ENCODE assay signal across 12 cellular contexts in the genomic region with DNA sequence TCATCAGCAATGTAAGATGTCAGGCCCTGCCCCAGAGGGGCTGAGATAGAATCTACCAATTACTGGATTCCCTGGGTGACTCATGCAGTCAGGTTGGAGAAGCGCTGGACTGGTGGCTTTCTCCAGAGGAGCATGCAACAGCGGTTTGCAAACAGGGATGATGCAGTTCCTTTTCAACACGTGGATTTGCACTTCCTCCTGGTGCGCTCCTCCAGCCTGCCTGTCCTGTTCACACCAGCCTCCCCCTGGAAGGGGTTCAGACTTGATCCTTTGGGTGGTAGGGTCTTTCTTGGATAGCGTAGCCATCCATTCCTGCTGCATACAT.
DNase-seq lines count a peak whose midpoint lies in the region; ATAC-seq, FAIRE-seq and TF ChIP-seq lines count a peak whose summit lies in the region.
"Had no signal": no experiment of that assay in that cellular context is flagged by ENCODE, and none has a peak within 500 bp of the region (broad histone marks: within the 10 kb centered on the region; RNA-seq: fewer than 3 reads in every experiment).

No MANE protein-coding gene starts in this region.

- no peak for TF ChIP-seq CTCF in NB4 (IDR thresholded peaks at IDR 0.05; ENCODE audit: low read depth, low read length)
- TF ChIP-seq CTCF in K562 (IDR thresholded peaks at IDR 0.05 in 2 of 3, conservative IDR thresholded peaks at IDR 0.05 in 1 of 3; ENCODE audit: insufficient read depth in 2 of 3, low read depth in 1 of 3, low read length in 3 of 3), result no peak
- TF ChIP-seq CTCF in mucosa of descending colon (IDR thresholded peaks at IDR 0.05), result no peak
- TF ChIP-seq CTCF in vagina (IDR thresholded peaks at IDR 0.05), result no peak

- H3K27me3 ChIP-seq in K562 (ENCODE audit: control insufficient read depth in 2 of 2, insufficient read depth in 2 of 2, low read length in 2 of 2), result no peaks in the 10 kb centered on the region
- H3K27me3 ChIP-seq in vagina, result no peaks in the 10 kb centered on the region
- H3K27me3 ChIP-seq: thyroid gland had no signal

- no peak for FAIRE-seq in K562 (lab: Jason Lieb, UNC)

- no peaks in the 10 kb centered on the region for H4K20me1 ChIP-seq in K562 (replicated peaks; ENCODE audit: control insufficient read depth, insufficient read depth, low read length)

- TF ChIP-seq EP300 in K562 (IDR thresholded peaks at IDR 0.05; ENCODE audit: low read length), result no peak

- no peak overlapping the region for H2AFZ ChIP-seq in K562 (ENCODE audit: low read depth, low read length)

- DNase-seq in COR-L47 (lab: John Stamatoyannopoulos, UW) (peak; percentile 86), NB4 (ENCODE audit: low read depth) (peak; percentile 15), K562 (ENCODE audit: extremely low read depth in 1 of 4, low spot score in 3 of 4) (peak in 2 of 4 experiments; percentile 23 to 33), mucosa of descending colon (peak in 2 of 3 donors; percentile 45 to 56), vagina (ENCODE audit: extremely low spot score in 2 of 2) (no peak)
- DNase-seq in stimulated activated naive CD4-positive, alpha-beta T cell treated with Interleukin-2 at 50 U/mL for 16 hours (lab: John Stamatoyannopoulos, UW), result no peak
- DNase-seq in activated T-cell treated with anti-CD3 and anti-CD28 coated beads, Interleukin-2, amount 50 U/mL, for 1 hour, result no peak
- DNase-seq: activated CD4-positive, alpha-beta T cell treated with anti-CD3 and anti-CD28 coated beads, Interleukin-2, amount 50 U/mL, for 1 hour; CD4-positive, alpha-beta T cell; stimulated activated CD4-positive, alpha-beta T cell treated with anti-CD3 and anti-CD28 coated beads, Interleukin-4, amount 100 ng/mL, for 1 hour; thyroid gland had no signal

- no peak for TF ChIP-seq POLR2A in NB4 (IDR thresholded peaks at IDR 0.05; ENCODE audit: extremely low read depth, insufficient read length)
- TF ChIP-seq POLR2A in K562 (conservative IDR thresholded peaks at IDR 0.05), result no peak
- TF ChIP-seq POLR2A in vagina (IDR thresholded peaks at IDR 0.05), result no peak

- CTCF ChIA-PET in K562 (lab: Yijun Ruan, JAX; ENCODE audit: low intra/inter-chr PET ratio), result no interaction called here

- H3K9me3 ChIP-seq in K562 (replicated peaks; ENCODE audit: control insufficient read depth, insufficient read depth, low read depth, low read length) (no peaks in the 10 kb centered on the region), mucosa of descending colon (no peaks in the 10 kb centered on the region), vagina (no peaks in the 10 kb centered on the region)
- H3K9me3 ChIP-seq: thyroid gland had no signal

- peaks cover 4% of the 10 kb centered on the region for H3K9me1 ChIP-seq in K562 (ENCODE audit: control insufficient read depth, insufficient read depth, low read length)

- in situ Hi-C loops in K562 (cut with MboI), result no loop called here

- no peak for TF ChIP-seq RAD21 in K562 (CRISPR knock-in tag; conservative IDR thresholded peaks at IDR 0.05 in 1 of 2, IDR thresholded peaks at IDR 0.05 in 1 of 2)

- H3K9ac ChIP-seq in K562 (ENCODE audit: insufficient read depth in 1 of 2, low read depth in 2 of 2, low read length in 2 of 2), result no peak overlapping the region

- no peaks in the 10 kb centered on the region for H3K79me2 ChIP-seq in K562 (ENCODE audit: control insufficient read depth, insufficient read depth, low read length)

- no peak overlapping the region for H3K4me3 ChIP-seq in NB4 (ENCODE audit: low read depth, low read length)
- no peak overlapping the region for H3K4me3 ChIP-seq in K562
- no peak overlapping the region for H3K4me3 ChIP-seq in mucosa of descending colon
- no peak overlapping the region for H3K4me3 ChIP-seq in vagina
- H3K4me3 ChIP-seq: thyroid gland had no signal

- no peak overlapping the region; the same call in 1 of the 2 replicates for H3K4me2 ChIP-seq in K562 (ENCODE audit: insufficient read depth, low read length)

- no TSS peak for BruUV-seq in K562 (replicated peaks; lab: Mats Ljungman, UMichigan)

- H3K36me3 ChIP-seq in K562 (ENCODE audit: control insufficient read depth, insufficient read depth, low read length) (no peaks in the 10 kb centered on the region), mucosa of descending colon (ENCODE audit: low read depth) (no peaks in the 10 kb centered on the region), vagina (no peaks in the 10 kb centered on the region)
- H3K36me3 ChIP-seq: thyroid gland had no signal

- POLR2A ChIA-PET in K562 (lab: Yijun Ruan, JAX), result interaction anchor here (1.1 kb wide), 2 partner anchors 10 to 19 kb away, joined by 5 read pairs; no protein-coding TSS in a partner anchor

- ATAC-seq in K562, result peak; percentile 73
- peak; percentile 74 for ATAC-seq in mucosa of descending colon
- ATAC-seq in GM21723 (IDR thresholded peaks at IDR 0.05; ENCODE audit: unreplicated experiment), result no peak

- H3K4me1 ChIP-seq in K562 (replicated peaks in 1 of 2; ENCODE audit: control insufficient read depth in 2 of 2, insufficient read depth in 2 of 2, low read length in 2 of 2) (peaks cover 0 to 5% of the 10 kb centered on the region in 2 experiments; a peak in 3 of 5 replicates), mucosa of descending colon (ENCODE audit: low read depth) (peaks cover 17% of the 10 kb centered on the region), vagina (no peaks in the 10 kb centered on the region)

- intact Hi-C loops in K562 (cut with micrococcal nuclease), result no loop called here
- intact Hi-C loops in mucosa of descending colon (cut with DNase I, micrococcal nuclease), result no loop called here
- intact Hi-C loops in vagina (cut with DNase I), result no loop called here

- H3K27ac ChIP-seq in K562 (ENCODE audit: extremely low read depth, low read depth, low read length) (no peak overlapping the region), vagina (no peak overlapping the region)

- 42% methylated on average over 4 of the region's 5 CpGs for WGBS in K562 (ENCODE audit: insufficient coverage, low coverage, missing lambda C conversion rate)

TF ChIP-seq in K562, 482 proteins besides CTCF, POLR2A, EP300 and RAD21 (continues in another document):
- TF ChIP-seq ATF7 (IDR thresholded peaks at IDR 0.05) (0 out of 2 replicates have a peak, but pooled peaks have one; percentile 18), JUN (IDR thresholded peaks at IDR 0.05; ENCODE audit: borderline replicate concordance, low read depth, low read length) (peak; percentile 70; the same call in 1 of the 2 replicates), JUN (CRISPR knock-in tag; IDR thresholded peaks at IDR 0.05; ENCODE audit: borderline replicate concordance) (no peak), NR2C2 (CRISPR knock-in tag; IDR thresholded peaks at IDR 0.05) (0 out of 2 replicates have a peak, but pooled peaks have one; percentile 17), NR2C2 (tag; IDR thresholded peaks at IDR 0.05) (no peak), ATF3 (IDR thresholded peaks at IDR 0.05) (peak; percentile 73), ATF3 (CRISPR knock-in tag; conservative IDR thresholded peaks at IDR 0.05) (no peak), BRD4 (IDR thresholded peaks at IDR 0.05) (no peak), ZNF165 (CRISPR knock-in tag; IDR thresholded peaks at IDR 0.05; ENCODE audit: borderline replicate concordance) (no peak), SRSF1 (IDR thresholded peaks at IDR 0.05; ENCODE audit: low read depth, low read length) (no peak), MYC (IDR thresholded peaks at IDR 0.05; ENCODE audit: low read depth, low read length) (peak; percentile 59; the same call in 1 of the 2 replicates), MYC (CRISPR knock-in tag; IDR thresholded peaks at IDR 0.05; ENCODE audit: borderline replicate concordance, low read depth) (no peak), FOSL1 (tag; conservative IDR thresholded peaks at IDR 0.05) (peak; percentile 80), PHB2 (IDR thresholded peaks at IDR 0.05; ENCODE audit: low read depth) (no peak), ILF3 (IDR thresholded peaks at IDR 0.05; ENCODE audit: borderline replicate concordance) (no peak), ZNF263 (CRISPR knock-in tag; IDR thresholded peaks at IDR 0.05; ENCODE audit: borderline replicate concordance) (peak; percentile 72; the same call in 1 of the 2 replicates), TCF7L2 (IDR thresholded peaks at IDR 0.05; ENCODE audit: low read depth, low read length) (no peak), TSHZ1 (CRISPR knock-in tag; IDR thresholded peaks at IDR 0.05) (no peak)
- TF ChIP-seq, protein P1, sequence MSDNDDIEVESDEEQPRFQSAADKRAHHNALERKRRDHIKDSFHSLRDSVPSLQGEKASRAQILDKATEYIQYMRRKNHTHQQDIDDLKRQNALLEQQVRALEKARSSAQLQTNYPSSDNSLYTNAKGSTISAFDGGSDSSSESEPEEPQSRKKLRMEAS (CRISPR knock-in tag; IDR thresholded peaks at IDR 0.05), result peak; percentile 68

Comparison
In these comparisons a context has a peak if more than half of its experiments do, and no peak if none do; other contexts are left out.
1. DNase-seq: peak in COR-L47 (single experiment), NB4 (single experiment) and mucosa of descending colon (2 of 3); none in stimulated activated naive CD4-positive, alpha-beta T cell treated with Interleukin-2 at 50 U/mL for 16 hours (single experiment), activated T-cell treated with anti-CD3 and anti-CD28 coated beads, Interleukin-2, amount 50 U/mL, for 1 hour (single experiment) and vagina (0 of 2).